8 cellular contexts compared by ENCODE assay signal in the genomic region with DNA sequence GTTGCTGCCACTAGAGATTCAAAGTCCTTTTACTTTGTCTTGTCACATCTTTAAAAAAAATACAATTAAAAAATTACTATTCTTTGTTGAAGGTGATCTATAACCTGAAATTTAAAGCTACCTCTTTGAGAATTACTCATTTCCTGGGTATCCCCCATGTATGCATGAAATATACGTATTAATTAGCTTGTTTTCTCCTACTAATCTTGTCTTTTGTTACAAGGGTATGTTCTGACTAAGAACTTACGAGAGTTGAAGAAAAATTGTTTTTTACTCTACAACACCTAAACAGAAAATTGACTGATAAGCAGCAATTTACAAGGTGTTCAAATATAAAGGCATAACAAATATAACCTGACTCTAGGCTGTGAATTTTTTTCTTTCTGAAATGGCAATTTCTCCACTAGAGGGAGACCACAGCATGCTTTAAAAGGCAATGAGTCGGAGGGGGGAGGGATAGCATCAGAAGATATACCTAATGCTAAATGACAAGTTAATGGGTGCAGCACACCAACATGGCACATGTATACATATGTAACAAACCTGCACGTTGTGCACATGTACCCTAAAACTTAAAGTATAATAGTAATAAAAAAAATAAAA.
DNase-seq lines count a peak whose midpoint lies in the region; ATAC-seq and TF ChIP-seq lines count a peak whose summit lies in the region.

No MANE protein-coding gene starts in this region.

- H3K4me3 Mint-ChIP-seq in T-cell: no peak overlapping the region

- no peaks in the 10 kb centered on the region for H3K79me2 ChIP-seq in Karpas-422 (ENCODE audit: low read length)

- no peaks in the 10 kb centered on the region for H3K27me3 ChIP-seq in Karpas-422 (ENCODE audit: low read length)
- peaks cover 5% of the 10 kb centered on the region for H3K27me3 ChIP-seq in adipocyte (replicated peaks; ENCODE audit: control insufficient read depth, insufficient read depth, low read length)
- no peaks in the 10 kb centered on the region for H3K27me3 ChIP-seq in sigmoid colon

- no peak for TF ChIP-seq EP300 in sigmoid colon (IDR thresholded peaks at IDR 0.05)

- no peak overlapping the region for H2AFZ ChIP-seq in Karpas-422 (ENCODE audit: low read length)

- intact Hi-C loops in sigmoid colon (cut with DNase I): no loop called here

- H3K4me3 ChIP-seq in Karpas-422 (ENCODE audit: low read length) (no peak overlapping the region), adipocyte (ENCODE audit: low read length) (no peak overlapping the region), sigmoid colon (no peak overlapping the region)

- H3K27ac ChIP-seq in Karpas-422 (ENCODE audit: low read length): no peak overlapping the region
- no peak overlapping the region for H3K27ac ChIP-seq in sigmoid colon

- peaks cover 12 to 29% (median 13%) of the 10 kb centered on the region in 3 donors for H3K4me1 Mint-ChIP-seq in T-cell

- peaks cover 0 to 17% of the 10 kb centered on the region in 2 donors for H3K27me3 Mint-ChIP-seq in T-cell

- H3K4me2 ChIP-seq in Karpas-422 (ENCODE audit: low read depth, low read length, poor library complexity, severe bottlenecking): no peak overlapping the region

- H3K9me3 ChIP-seq in Karpas-422 (ENCODE audit: low read length): no peaks in the 10 kb centered on the region
- no peaks in the 10 kb centered on the region for H3K9me3 ChIP-seq in adipocyte (ENCODE audit: control insufficient read depth, low read length)
- no peaks in the 10 kb centered on the region for H3K9me3 ChIP-seq in sigmoid colon

- CTCF ChIA-PET in T-cell (lab: Charles Lee): interaction anchor here (0.6 to 1.0 kb wide), 3 partner anchors 10 to 1050 kb away, joined by 3 to 4 read pairs (median 3); no protein-coding TSS in a partner anchor

- H3K4me1 ChIP-seq in Karpas-422 (ENCODE audit: low read length): no peaks in the 10 kb centered on the region
- peaks cover 9% of the 10 kb centered on the region for H3K4me1 ChIP-seq in adipocyte (ENCODE audit: control insufficient read depth, insufficient read depth, low read length)
- no peaks in the 10 kb centered on the region for H3K4me1 ChIP-seq in sigmoid colon

- POLR2A ChIA-PET in T-cell (lab: Charles Lee): no interaction called here

- ATAC-seq in T-cell (replicated peaks in 1 of 4) (no peak), GM21526 (IDR thresholded peaks at IDR 0.05; ENCODE audit: low FRiP score, unreplicated experiment) (no peak)

- no peaks in the 10 kb centered on the region for H3K9me2 ChIP-seq in Karpas-422 (replicated peaks; ENCODE audit: insufficient read depth, low read length)

- no peak for TF ChIP-seq CTCF in sigmoid colon (IDR thresholded peaks at IDR 0.05)

- no peaks in the 10 kb centered on the region for H3K36me3 Mint-ChIP-seq in T-cell

- WGBS in sigmoid colon, 2 donors: 42 to 51% methylated on average over 4 of the region's 4 CpGs

- H3K9ac ChIP-seq in Karpas-422 (ENCODE audit: low read length): no peak overlapping the region
- no peak overlapping the region for H3K9ac ChIP-seq in adipocyte (ENCODE audit: low read length)

- TF ChIP-seq POLR2A in sigmoid colon (IDR thresholded peaks at IDR 0.05): no peak

- no peaks in the 10 kb centered on the region for H4K20me1 ChIP-seq in Karpas-422 (ENCODE audit: insufficient read depth, low read depth, low read length)

- H3K9me3 Mint-ChIP-seq in T-cell: no peaks in the 10 kb centered on the region

- no peak overlapping the region for H3K27ac Mint-ChIP-seq in T-cell

- H3K36me3 ChIP-seq in Karpas-422 (ENCODE audit: insufficient read depth, low read length) (no peaks in the 10 kb centered on the region), adipocyte (ENCODE audit: control insufficient read depth, insufficient read depth, low read length, severe bottlenecking) (no peaks in the 10 kb centered on the region), sigmoid colon (no peaks in the 10 kb centered on the region)

- peak; percentile 52 for DNase-seq in EH (ENCODE audit: low read depth)
- DNase-seq in Karpas-422: peak; percentile 73
- DNase-seq in adipocyte (ENCODE audit: low read depth): peak; percentile 66
- peak; percentile 49 to 70 for DNase-seq in lung microvascular endothelial cell (ENCODE audit: low read depth in 2 of 2)
- DNase-seq in NCI-H1048 (lab: John Stamatoyannopoulos, UW): no peak
- no peak for DNase-seq in sigmoid colon
- DNase-seq in T-cell: no peak

Comparison
In these comparisons a context has a peak if more than half of its experiments do, and no peak if none do; other contexts are left out.
1. DNase-seq: peak in EH (single experiment), Karpas-422 (single experiment), adipocyte (single experiment) and lung microvascular endothelial cell (2 of 2); none in NCI-H1048 (single experiment), sigmoid colon (single experiment) and T-cell (0 of 34).